ENCODE assay signal across 8 cellular contexts in genomic region chr2:7203056-7203467, GRCh38.
DNase-seq lines count a peak whose midpoint lies in the region; ATAC-seq and TF ChIP-seq lines count a peak whose summit lies in the region.

No MANE protein-coding gene starts in this region.

- no peaks in the 10 kb centered on the region for H3K9me3 ChIP-seq in CD8-positive, alpha-beta memory T cell (ENCODE audit: low read length)
- no peaks in the 10 kb centered on the region for H3K9me3 ChIP-seq in colonic mucosa

- intact Hi-C loops in activated CD4-positive, alpha-beta T cell treated with anti-CD3 and anti-CD28 coated beads for 36 hours (cut with DNase I, micrococcal nuclease) = loop anchor here (1.0 to 10.0 kb wide), 8 partner anchors 106 to 1562 kb away; no protein-coding TSS in a partner anchor
- intact Hi-C loops in colonic mucosa (cut with DNase I) = no loop called here

- no peak overlapping the region for H3K4me3 ChIP-seq in CD8-positive, alpha-beta memory T cell (ENCODE audit: low read length)
- H3K4me3 ChIP-seq in H7 (ENCODE audit: insufficient read depth, low read depth, low read length) (no peak overlapping the region), colonic mucosa (no peak overlapping the region)

- H3K4me3 Mint-ChIP-seq in CD8-positive, alpha-beta memory T cell = no peak overlapping the region
- H3K4me3 Mint-ChIP-seq in activated CD4-positive, alpha-beta T cell treated with anti-CD3 and anti-CD28 coated beads for 36 hours = no peak overlapping the region

- H3K4me1 Mint-ChIP-seq in CD8-positive, alpha-beta memory T cell = no peaks in the 10 kb centered on the region
- H3K4me1 Mint-ChIP-seq in activated CD4-positive, alpha-beta T cell treated with anti-CD3 and anti-CD28 coated beads for 36 hours = peaks cover 1% of the 10 kb centered on the region

- H3K4me1 ChIP-seq in CD8-positive, alpha-beta memory T cell (ENCODE audit: insufficient read depth, low read length) = no peaks in the 10 kb centered on the region
- H3K4me1 ChIP-seq in colonic mucosa = no peaks in the 10 kb centered on the region

- DNase-seq in CD8-positive, alpha-beta memory T cell = peak; percentile 40 to 67 (median 45)
- DNase-seq in H7 = peak; percentile 45
- peak; percentile 75 for DNase-seq in NCI-H345 (lab: John Stamatoyannopoulos, UW)
- DNase-seq in activated CD4-positive, alpha-beta T cell treated with anti-CD3 and anti-CD28 coated beads for 36 hours = peak; percentile 78
- peak; percentile 35 for DNase-seq in colonic mucosa
- peak; percentile 49 to 53 for DNase-seq in lung microvascular endothelial cell (ENCODE audit: low read depth in 2 of 2)
- DNase-seq in stimulated activated CD8-positive, alpha-beta memory T cell treated with anti-CD3 and anti-CD28 coated beads, Interleukin-15, amount 100 ng/mL, for 24 hours (ENCODE audit: low read depth) = peak; percentile 8

- H3K27me3 Mint-ChIP-seq in CD8-positive, alpha-beta memory T cell = peaks cover 2 to 4% of the 10 kb centered on the region in 2 donors
- H3K27me3 Mint-ChIP-seq in activated CD4-positive, alpha-beta T cell treated with anti-CD3 and anti-CD28 coated beads for 36 hours = no peaks in the 10 kb centered on the region

- no peaks in the 10 kb centered on the region for H3K27me3 ChIP-seq in CD8-positive, alpha-beta memory T cell (ENCODE audit: insufficient read depth, low read length, poor library complexity, severe bottlenecking)
- no peaks in the 10 kb centered on the region for H3K27me3 ChIP-seq in H7 (ENCODE audit: control insufficient read depth, insufficient read depth, low read length)
- H3K27me3 ChIP-seq in colonic mucosa = no peaks in the 10 kb centered on the region

- TF ChIP-seq CTCF in colonic mucosa (IDR thresholded peaks at IDR 0.05) = peak; percentile 81

- POLR2A ChIA-PET in CD8-positive, alpha-beta memory T cell (lab: Charles Lee) = interaction anchor here (0.7 to 1.2 kb wide), 2 partner anchors 1275 to 1481 kb away, joined by 3 to 5 read pairs; no protein-coding TSS in a partner anchor
- POLR2A ChIA-PET in activated CD4-positive, alpha-beta T cell treated with anti-CD3 and anti-CD28 coated beads for 36 hours (lab: Charles Lee) = no interaction called here

- H3K27ac Mint-ChIP-seq in CD8-positive, alpha-beta memory T cell = no peak overlapping the region
- H3K27ac Mint-ChIP-seq in activated CD4-positive, alpha-beta T cell treated with anti-CD3 and anti-CD28 coated beads for 36 hours = no peak overlapping the region

- H3K27ac ChIP-seq in CD8-positive, alpha-beta memory T cell (ENCODE audit: low read depth, low read length) = no peak overlapping the region
- H3K27ac ChIP-seq in colonic mucosa = no peak overlapping the region

- peaks cover 0 to 2% (median 0%) of the 10 kb centered on the region in 3 donors for H3K36me3 Mint-ChIP-seq in CD8-positive, alpha-beta memory T cell
- H3K36me3 Mint-ChIP-seq in activated CD4-positive, alpha-beta T cell treated with anti-CD3 and anti-CD28 coated beads for 36 hours (ENCODE audit: low read depth) = peaks cover 2% of the 10 kb centered on the region

- CTCF ChIA-PET in CD8-positive, alpha-beta memory T cell (lab: Charles Lee) = interaction anchor here (1.0 to 3.1 kb wide), 4 partner anchors 10 to 1484 kb away, joined by 3 to 8 read pairs (median 4); no protein-coding TSS in a partner anchor
- CTCF ChIA-PET in activated CD4-positive, alpha-beta T cell treated with anti-CD3 and anti-CD28 coated beads for 36 hours (lab: Charles Lee) = interaction anchor here (0.6 to 2.8 kb wide), 22 partner anchors 10 to 1488 kb away, joined by 3 to 10 read pairs (median 3); no protein-coding TSS in a partner anchor

- no peaks in the 10 kb centered on the region for H3K9me3 Mint-ChIP-seq in CD8-positive, alpha-beta memory T cell
- H3K9me3 Mint-ChIP-seq in activated CD4-positive, alpha-beta T cell treated with anti-CD3 and anti-CD28 coated beads for 36 hours (ENCODE audit: low read depth) = no peaks in the 10 kb centered on the region

- no peak overlapping the region for H3K9ac ChIP-seq in colonic mucosa (ENCODE audit: low read depth in 2 of 2, low read length in 2 of 2)

- no peaks in the 10 kb centered on the region for H3K36me3 ChIP-seq in CD8-positive, alpha-beta memory T cell (ENCODE audit: insufficient read depth, low read length)
- H3K36me3 ChIP-seq in H7 (replicated peaks; ENCODE audit: control insufficient read depth, insufficient read depth, low read length) (no peaks in the 10 kb centered on the region), colonic mucosa (no peaks in the 10 kb centered on the region)

- ATAC-seq in activated CD4-positive, alpha-beta T cell treated with anti-CD3 and anti-CD28 coated beads for 36 hours = peak; percentile 55
- no peak for ATAC-seq in GM21529 (IDR thresholded peaks at IDR 0.05; ENCODE audit: unreplicated experiment)

Comparison
In these comparisons a context has a peak if more than half of its experiments do, and no peak if none do; other contexts are left out.
1. DNase-seq: peak in every context shown above with its lines; median percentile 78 in activated CD4-positive, alpha-beta T cell treated with anti-CD3 and anti-CD28 coated beads for 36 hours; 75 in NCI-H345; 51 in lung microvascular endothelial cell; 45 in CD8-positive, alpha-beta memory T cell; 45 in H7; 35 in colonic mucosa; 8 in stimulated activated CD8-positive, alpha-beta memory T cell treated with anti-CD3 and anti-CD28 coated beads, Interleukin-15, amount 100 ng/mL, for 24 hours.